In the genomic region with DNA sequence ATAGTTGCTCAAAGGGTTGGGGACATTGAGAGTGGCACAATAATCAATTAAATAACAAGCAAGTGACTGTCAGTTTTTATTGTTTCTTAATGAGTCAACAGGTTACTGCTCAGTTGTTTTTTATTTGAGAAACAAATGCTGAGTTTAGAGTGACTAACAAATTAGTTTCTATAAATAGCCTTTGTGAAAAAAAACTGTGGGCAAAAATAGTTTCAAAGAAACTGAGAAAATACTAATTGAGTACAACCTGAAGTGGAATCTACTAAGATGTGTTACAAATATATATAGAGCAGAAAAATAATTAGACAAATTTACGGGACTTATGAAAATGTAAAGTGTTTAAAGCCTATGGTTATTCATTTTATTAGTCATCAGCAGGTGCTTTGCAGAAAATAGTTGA, we compare ENCODE assay signal across 23 cellular contexts. TPM values are rescaled to one million over a fixed set of nuclear protein-coding genes. Genes with fewer than 3 reads are reported as not detected.
"Had no signal": no experiment of that assay in that cellular context is flagged by ENCODE, and none has a peak within 500 bp of the region (broad histone marks: within the 10 kb centered on the region; RNA-seq: fewer than 3 reads in every experiment).

No MANE protein-coding gene starts in this region.

- H3K4me2 ChIP-seq: hepatocyte had no signal

- H3K4me3 ChIP-seq: esophagus muscularis mucosa, gastroesophageal sphincter, heart left ventricle, hepatocyte, lung, ovary, psoas muscle, skin epidermis, spleen, thoracic aorta, tibial nerve, upper lobe of left lung, uterus had no signal

- H3K79me2 ChIP-seq: hepatocyte had no signal

- H3K4me1 ChIP-seq: esophagus muscularis mucosa, foreskin keratinocyte, gastroesophageal sphincter, heart left ventricle, psoas muscle, spleen, tibial nerve, upper lobe of left lung, uterus had no signal

- H3K27ac ChIP-seq: esophagus muscularis mucosa, foreskin keratinocyte, gastroesophageal sphincter, heart left ventricle, hepatocyte, ovary, psoas muscle, skin epidermis, spleen, thoracic aorta, tibial nerve, upper lobe of left lung, uterus had no signal

- DNase-seq: effector CD8-positive, alpha-beta T cell; endodermal cell; foreskin keratinocyte; heart left ventricle; kidney; natural killer cell; occipital lobe; ovary; posterior cingulate gyrus; psoas muscle; right cardiac atrium; spleen; stimulated activated naive B cell treated with anti-CD40 and anti-IgM and Interleukin-4, amounts not matched to agents 10 μg/mL and 1 μg/mL and 100 μg/mL, for 72 hours; upper lobe of left lung; uterus had no signal

- ATAC-seq: foreskin keratinocyte; gastroesophageal sphincter; heart left ventricle; left lobe of liver; natural killer cell; psoas muscle; right cardiac atrium; stimulated activated naive B cell treated with anti-CD40 and anti-IgM and Interleukin-4, amounts not matched to agents 10 μg/mL and 1 μg/mL and 100 μg/mL, for 72 hours had no signal

- H3K9me3 ChIP-seq: ovary had no signal

- H2AFZ ChIP-seq: hepatocyte had no signal

- H3K36me3 ChIP-seq: esophagus muscularis mucosa, gastroesophageal sphincter, heart left ventricle, ovary, spleen, thoracic aorta, tibial nerve, upper lobe of left lung, uterus had no signal

- H3K27me3 ChIP-seq: esophagus muscularis mucosa, foreskin keratinocyte, gastroesophageal sphincter, heart left ventricle, hepatocyte, ovary, spleen, tibial nerve, upper lobe of left lung, uterus had no signal

RNA-seq across cellular contexts. Expression of gene BEND6, which starts 22.3 kb away (rescaled TPM):
- total RNA-seq: left lobe of liver, natural killer cell had no signal
